Comparison of ENCODE assay signal across 37 cellular contexts in the genomic region with DNA sequence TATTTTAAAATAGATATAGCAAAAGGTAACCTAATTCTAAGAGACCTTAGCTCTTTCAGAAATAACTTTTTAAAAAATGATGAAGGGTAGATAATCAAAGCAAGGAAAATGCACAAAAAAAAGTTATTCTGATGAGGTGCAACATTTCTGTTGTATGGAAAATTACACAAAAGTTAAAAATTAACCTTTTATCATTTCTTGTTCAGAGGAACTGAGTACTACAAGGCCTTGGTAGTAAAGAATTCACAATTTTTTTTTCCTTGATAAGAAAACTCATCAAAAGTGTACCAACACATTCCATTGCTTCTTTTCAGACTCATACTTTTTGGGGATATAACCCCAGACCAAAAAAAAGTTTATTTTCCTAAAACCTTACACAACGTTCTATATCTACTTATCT.
"Had no signal": no experiment of that assay in that cellular context is flagged by ENCODE, and none has a peak within 500 bp of the region (broad histone marks: within the 10 kb centered on the region; RNA-seq: fewer than 3 reads in every experiment).

No MANE protein-coding gene starts in this region.

- H3K27ac Mint-ChIP-seq: activated B cell treated with CpG ODN at 0.5 μM for 24 hours; activated CD4-positive, alpha-beta memory T cell treated with anti-CD3 and anti-CD28 coated beads for 36 hours; activated CD4-positive, alpha-beta T cell treated with anti-CD3 and anti-CD28 coated beads, Interleukin-2, amount 10 ng/mL, durations not matched to agents 24 days and 14 days; activated CD8-positive, alpha-beta T cell treated with anti-CD3 and anti-CD28 coated beads for 36 hours; activated naive CD4-positive, alpha-beta T cell treated with anti-CD3 and anti-CD28 coated beads for 36 hours; activated naive CD8-positive, alpha-beta T cell treated with anti-CD3 and anti-CD28 coated beads for 36 hours; activated T-cell treated with anti-CD3 and anti-CD28 coated beads, Interleukin-2, amount 50 U/mL, for 72 hours; activated T-helper 1 cell treated with anti-CD3 and anti-CD28 coated beads, Interleukin-12 subunit alpha, Interleukin-12 subunit beta, Interleukin-2, Interleukin-4 antibody, amounts not matched to agents 30 ng/mL and 10 ng/mL and 1 ng/mL, durations not matched to agents 14 hours and 24 hours and 36 hours; activated T-helper 17 cell treated with anti-CD3 and anti-CD28 coated beads, Interleukin-2, amount 50 U/mL, for 72 hours; T-helper 1 cell treated with Interleukin-12 subunit alpha and Interleukin-12 subunit beta and Interleukin-4 antibody, amounts not matched to agents 30 μg/mL and 1 μg/mL, for 36 hours; T-helper 2 cell treated with Interferon-gamma antibody and Interleukin-4, amounts not matched to agents 5 μg/mL and 100 μg/mL, for 36 hours had no signal

- H3K4me1 Mint-ChIP-seq: activated B cell treated with CpG ODN at 0.5 μM for 24 hours; activated CD4-positive, alpha-beta T cell treated with anti-CD3 and anti-CD28 coated beads, Interleukin-2, amount 10 ng/mL, durations not matched to agents 24 days and 14 days; activated naive CD8-positive, alpha-beta T cell treated with anti-CD3 and anti-CD28 coated beads for 36 hours; activated T-helper 17 cell treated with anti-CD3 and anti-CD28 coated beads, Interleukin-2, amount 50 U/mL, for 72 hours had no signal

- H3K9me3 ChIP-seq: adrenal gland, body of pancreas, breast epithelium had no signal

- DNase-seq: activated B cell treated with CpG ODN at 0.5 μM for 24 hours; activated CD4-positive, alpha-beta memory T cell treated with anti-CD3 and anti-CD28 coated beads for 36 hours; activated CD4-positive, alpha-beta T cell treated with anti-CD3 and anti-CD28 coated beads for 4 hours; activated CD4-positive, alpha-beta T cell treated with anti-CD3 and anti-CD28 coated beads, Interleukin-2, amount 10 ng/mL, durations not matched to agents 24 days and 14 days; activated CD4-positive, alpha-beta T cell treated with anti-CD3 and anti-CD28 coated beads, Interleukin-2, amount 50 U/mL, for 1 hour; activated CD4-positive, alpha-beta T cell treated with anti-CD3 and anti-CD28 coated beads, Interleukin-2, amount 50 U/mL, for 4 hours; activated CD4-positive, CD25-positive, alpha-beta regulatory T cell treated with anti-CD3 and anti-CD28 coated beads, Interleukin-2, amount 50 U/mL, for 72 hours; activated CD8-positive, alpha-beta memory T cell treated with anti-CD3 and anti-CD28 coated beads, Interleukin-2, amount 50 U/mL, for 4 hours; activated CD8-positive, alpha-beta T cell treated with anti-CD3 and anti-CD28 coated beads for 36 hours; activated effector memory CD4-positive, alpha-beta T cell treated with anti-CD3 and anti-CD28 coated beads, Interleukin-2, amount 50 U/mL, for 16 hours; activated gamma-delta T cell treated with Interleukin-2 at 50 U/mL for 16 hours; activated naive CD4-positive, alpha-beta T cell; activated naive CD4-positive, alpha-beta T cell treated with anti-CD3 and anti-CD28 coated beads for 36 hours; activated naive CD4-positive, alpha-beta T cell treated with anti-CD3 and anti-CD28 coated beads, Interleukin-2, amount 50 U/mL, for 16 hours; activated naive CD8-positive, alpha-beta T cell treated with anti-CD3 and anti-CD28 coated beads for 36 hours; activated T-cell treated with anti-CD3 and anti-CD28 coated beads for 4 hours; activated T-cell treated with anti-CD3 and anti-CD28 coated beads, Interleukin-2, amount 50 U/mL, for 1 hour; activated T-cell treated with anti-CD3 and anti-CD28 coated beads, Interleukin-2, amount 50 U/mL, for 4 hours; activated T-cell treated with anti-CD3 and anti-CD28 coated beads, Interleukin-2, amount 50 U/mL, for 72 hours; adrenal gland; amniotic stem cell; aorta; body of pancreas; brain microvascular endothelial cell; central memory CD4-positive, alpha-beta T cell; T-helper 1 cell; T-helper 2 cell; T-helper 9 cell had no signal

- H3K9me3 Mint-ChIP-seq: activated B cell treated with CpG ODN at 0.5 μM for 24 hours; activated CD4-positive, alpha-beta memory T cell treated with anti-CD3 and anti-CD28 coated beads for 36 hours; activated CD4-positive, alpha-beta T cell treated with anti-CD3 and anti-CD28 coated beads, Interleukin-2, amount 10 ng/mL, durations not matched to agents 24 days and 14 days; activated CD8-positive, alpha-beta T cell treated with anti-CD3 and anti-CD28 coated beads for 36 hours; activated naive CD4-positive, alpha-beta T cell treated with anti-CD3 and anti-CD28 coated beads for 36 hours; activated naive CD4-positive, alpha-beta T cell treated with anti-CD3 and anti-CD28 coated beads, Interleukin-2, amount 50 U/mL, for 72 hours; activated naive CD8-positive, alpha-beta T cell treated with anti-CD3 and anti-CD28 coated beads for 36 hours; activated T-cell treated with anti-CD3 and anti-CD28 coated beads, Interleukin-2, amount 50 U/mL, for 4 hours; activated T-helper 1 cell treated with anti-CD3 and anti-CD28 coated beads, Interleukin-12 subunit alpha, Interleukin-12 subunit beta, Interleukin-2, Interleukin-4 antibody, amounts not matched to agents 30 ng/mL and 10 ng/mL and 1 ng/mL, durations not matched to agents 14 hours and 24 hours and 36 hours; activated T-helper 17 cell treated with anti-CD3 and anti-CD28 coated beads, Interleukin-2, amount 50 U/mL, for 72 hours; T-helper 1 cell treated with Interleukin-12 subunit alpha and Interleukin-12 subunit beta and Interleukin-4 antibody, amounts not matched to agents 30 μg/mL and 1 μg/mL, for 36 hours; T-helper 2 cell treated with Interferon-gamma antibody and Interleukin-4, amounts not matched to agents 5 μg/mL and 100 μg/mL, for 36 hours had no signal

- ATAC-seq: activated CD8-positive, alpha-beta T cell treated with anti-CD3 and anti-CD28 coated beads for 36 hours; activated naive CD4-positive, alpha-beta T cell treated with anti-CD3 and anti-CD28 coated beads, Interleukin-2, amount 50 U/mL, for 72 hours; activated T-cell treated with anti-CD3 and anti-CD28 coated beads, Interleukin-2, amount 50 U/mL, for 4 hours; activated T-cell treated with anti-CD3 and anti-CD28 coated beads, Interleukin-2, amount 50 U/mL, for 72 hours; activated T-helper 17 cell treated with anti-CD3 and anti-CD28 coated beads, Interleukin-2, amount 50 U/mL, for 72 hours had no signal

- FAIRE-seq: astrocyte, TTC549 had no signal

- H3K4me3 Mint-ChIP-seq: activated B cell treated with CpG ODN at 0.5 μM for 24 hours; activated CD4-positive, alpha-beta memory T cell treated with anti-CD3 and anti-CD28 coated beads for 36 hours; activated CD4-positive, alpha-beta T cell treated with anti-CD3 and anti-CD28 coated beads, Interleukin-2, amount 10 ng/mL, durations not matched to agents 24 days and 14 days; activated CD8-positive, alpha-beta T cell treated with anti-CD3 and anti-CD28 coated beads for 36 hours; activated naive CD4-positive, alpha-beta T cell treated with anti-CD3 and anti-CD28 coated beads for 36 hours; activated naive CD8-positive, alpha-beta T cell treated with anti-CD3 and anti-CD28 coated beads for 36 hours; activated T-cell treated with anti-CD3 and anti-CD28 coated beads, Interleukin-2, amount 50 U/mL, for 4 hours; activated T-cell treated with anti-CD3 and anti-CD28 coated beads, Interleukin-2, amount 50 U/mL, for 72 hours; activated T-helper 1 cell treated with anti-CD3 and anti-CD28 coated beads, Interleukin-12 subunit alpha, Interleukin-12 subunit beta, Interleukin-2, Interleukin-4 antibody, amounts not matched to agents 30 ng/mL and 10 ng/mL and 1 ng/mL, durations not matched to agents 14 hours and 24 hours and 36 hours; activated T-helper 17 cell treated with anti-CD3 and anti-CD28 coated beads, Interleukin-2, amount 50 U/mL, for 72 hours; T-helper 1 cell treated with Interleukin-12 subunit alpha and Interleukin-12 subunit beta and Interleukin-4 antibody, amounts not matched to agents 30 μg/mL and 1 μg/mL, for 36 hours; T-helper 2 cell treated with Interferon-gamma antibody and Interleukin-4, amounts not matched to agents 5 μg/mL and 100 μg/mL, for 36 hours had no signal

- H3K36me3 ChIP-seq: adrenal gland, brain microvascular endothelial cell, breast epithelium had no signal

- H3K27ac ChIP-seq: adrenal gland, brain microvascular endothelial cell, breast epithelium, VCaP had no signal

- H3K4me3 ChIP-seq: adrenal gland, body of pancreas, breast epithelium had no signal

- H3K4me1 ChIP-seq: adrenal gland, breast epithelium had no signal

- H3K27me3 Mint-ChIP-seq: activated B cell treated with CpG ODN at 0.5 μM for 24 hours; activated CD4-positive, alpha-beta memory T cell treated with anti-CD3 and anti-CD28 coated beads for 36 hours; activated CD8-positive, alpha-beta T cell treated with anti-CD3 and anti-CD28 coated beads for 36 hours; activated naive CD8-positive, alpha-beta T cell treated with anti-CD3 and anti-CD28 coated beads for 36 hours had no signal

- H3K36me3 Mint-ChIP-seq: activated CD4-positive, alpha-beta memory T cell treated with anti-CD3 and anti-CD28 coated beads for 36 hours; activated naive CD4-positive, alpha-beta T cell treated with anti-CD3 and anti-CD28 coated beads, Interleukin-2, amount 50 U/mL, for 72 hours; activated naive CD8-positive, alpha-beta T cell treated with anti-CD3 and anti-CD28 coated beads for 36 hours had no signal

- H3K27me3 ChIP-seq: adrenal gland, body of pancreas, brain microvascular endothelial cell, breast epithelium had no signal
